In the genomic region with DNA sequence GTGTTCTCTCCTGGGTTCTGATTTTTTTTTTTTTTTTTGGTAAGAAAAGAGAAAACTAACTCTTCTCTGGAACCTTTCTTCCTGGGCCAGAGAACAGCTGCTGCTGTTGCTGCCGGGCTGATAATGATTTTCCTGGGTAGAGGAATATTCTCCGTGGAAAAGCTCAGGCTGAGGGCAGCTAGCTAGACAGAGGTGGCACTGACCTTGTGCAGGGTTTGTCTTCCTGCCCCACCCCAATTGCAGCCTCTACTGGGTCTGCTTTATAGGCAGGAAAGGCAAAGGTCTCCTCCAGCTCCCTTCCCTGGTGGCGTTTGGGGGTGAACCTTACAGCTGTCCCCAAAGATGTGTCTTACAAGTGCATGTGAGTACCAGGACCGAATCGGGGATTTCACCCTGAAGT, we compare ENCODE assay signal across 22 cellular contexts.
DNase-seq lines count a peak whose midpoint lies in the region; TF ChIP-seq lines count a peak whose summit lies in the region.
"Had no signal": no experiment of that assay in that cellular context is flagged by ENCODE, and none has a peak within 500 bp of the region (broad histone marks: within the 10 kb centered on the region; RNA-seq: fewer than 3 reads in every experiment).

No MANE protein-coding gene starts in this region.

- H3K4me3 ChIP-seq in ascending aorta (no peak overlapping the region), ovary (no peak overlapping the region), tibial artery (no peak overlapping the region)
- H3K4me3 ChIP-seq: cardiac muscle cell, MG63 had no signal

- H3K27me3 ChIP-seq in ascending aorta (no peaks in the 10 kb centered on the region), ovary (no peaks in the 10 kb centered on the region), tibial artery (no peaks in the 10 kb centered on the region)
- H3K27me3 ChIP-seq: cardiac muscle cell, MG63 had no signal

- 12 to 23% (median 19%) methylated on average over 5 of the region's 5 CpGs for WGBS in ovary, 3 donors

- H3K9me3 ChIP-seq in ascending aorta: no peaks in the 10 kb centered on the region
- no peaks in the 10 kb centered on the region for H3K9me3 ChIP-seq in ovary
- H3K9me3 ChIP-seq in tibial artery: no peaks in the 10 kb centered on the region
- H3K9me3 ChIP-seq: MG63 had no signal

- H3K27me3 Mint-ChIP-seq in glutamatergic neuron (ENCODE audit: unreplicated experiment): peaks cover 19% of the 10 kb centered on the region
- H3K27me3 Mint-ChIP-seq: activated CD8-positive, alpha-beta T cell treated with anti-CD3 and anti-CD28 coated beads for 36 hours; naive B cell had no signal

- H3K4me1 Mint-ChIP-seq in glutamatergic neuron (ENCODE audit: low read depth, unreplicated experiment): peaks cover 54% of the 10 kb centered on the region

- H3K36me3 ChIP-seq in ascending aorta: peaks cover 19 to 30% of the 10 kb centered on the region in 2 donors
- no peaks in the 10 kb centered on the region for H3K36me3 ChIP-seq in ovary
- H3K36me3 ChIP-seq in tibial artery: peaks cover 9 to 30% (median 20%) of the 10 kb centered on the region in 3 donors
- H3K36me3 ChIP-seq: cardiac muscle cell had no signal

- TF ChIP-seq EP300 in ovary (IDR thresholded peaks at IDR 0.05): no peak

- H3K27ac Mint-ChIP-seq in glutamatergic neuron (ENCODE audit: unreplicated experiment): peak overlapping the region; percentile 38
- H3K27ac Mint-ChIP-seq: activated CD8-positive, alpha-beta T cell treated with anti-CD3 and anti-CD28 coated beads for 36 hours; activated naive CD8-positive, alpha-beta T cell treated with anti-CD3 and anti-CD28 coated beads, Interleukin-2, amount 10 ng/mL, durations not matched to agents 7 days and 5 days; activated T-cell treated with anti-CD3 and anti-CD28 coated beads, Interleukin-2, amount 50 U/mL, for 72 hours; T-helper 1 cell treated with Interleukin-12 subunit alpha and Interleukin-12 subunit beta and Interleukin-4 antibody, amounts not matched to agents 30 μg/mL and 1 μg/mL, for 36 hours had no signal

- H3K4me1 ChIP-seq in ascending aorta (peaks cover 41 to 69% of the 10 kb centered on the region in 2 donors), ovary (ENCODE audit: insufficient read depth) (peaks cover 44% of the 10 kb centered on the region), tibial artery (peaks cover 0 to 95% (median 66%) of the 10 kb centered on the region in 4 donors)

- intact Hi-C loops in ascending aorta (cut with DNase I): loop anchor here (1.0 to 2.0 kb wide), 2 partner anchors 41 to 45 kb away; no protein-coding TSS in a partner anchor
- intact Hi-C loops in ovary (cut with DNase I): loop anchor here in 3 of 4 donors (2.0 to 10.0 kb wide), 3 partner anchors 63 to 80 kb away; partner anchors contain the start of gene SPSB1 (in 1 of the 3)
- intact Hi-C loops in tibial artery (cut with DNase I; ENCODE audit: low total_unique reads): no loop called here

- H3K4me3 Mint-ChIP-seq in glutamatergic neuron (ENCODE audit: unreplicated experiment): no peak overlapping the region
- H3K4me3 Mint-ChIP-seq: activated CD8-positive, alpha-beta T cell treated with anti-CD3 and anti-CD28 coated beads for 36 hours; activated naive CD8-positive, alpha-beta T cell treated with anti-CD3 and anti-CD28 coated beads, Interleukin-2, amount 10 ng/mL, durations not matched to agents 7 days and 5 days; activated T-cell treated with anti-CD3 and anti-CD28 coated beads, Interleukin-2, amount 50 U/mL, for 72 hours; naive B cell; T-helper 1 cell treated with Interleukin-12 subunit alpha and Interleukin-12 subunit beta and Interleukin-4 antibody, amounts not matched to agents 30 μg/mL and 1 μg/mL, for 36 hours had no signal

- TF ChIP-seq CTCF in ascending aorta (IDR thresholded peaks at IDR 0.05) (no peak), glutamatergic neuron (IDR thresholded peaks at IDR 0.05; ENCODE audit: partially characterized antibody, unreplicated experiment) (no peak), ovary (IDR thresholded peaks at IDR 0.05) (no peak), tibial artery (IDR thresholded peaks at IDR 0.05) (no peak)

- H3K36me3 Mint-ChIP-seq in glutamatergic neuron (ENCODE audit: unreplicated experiment): no peaks in the 10 kb centered on the region
- H3K36me3 Mint-ChIP-seq: activated naive CD8-positive, alpha-beta T cell treated with anti-CD3 and anti-CD28 coated beads, Interleukin-2, amount 10 ng/mL, durations not matched to agents 7 days and 5 days; naive B cell had no signal

- TF ChIP-seq POLR2A in ovary (IDR thresholded peaks at IDR 0.05): no peak

- H3K9me3 Mint-ChIP-seq in glutamatergic neuron (ENCODE audit: unreplicated experiment): peaks cover 12% of the 10 kb centered on the region
- H3K9me3 Mint-ChIP-seq: activated CD8-positive, alpha-beta T cell treated with anti-CD3 and anti-CD28 coated beads for 36 hours; activated naive CD8-positive, alpha-beta T cell treated with anti-CD3 and anti-CD28 coated beads, Interleukin-2, amount 10 ng/mL, durations not matched to agents 7 days and 5 days; activated T-cell treated with anti-CD3 and anti-CD28 coated beads, Interleukin-2, amount 50 U/mL, for 72 hours; naive B cell; T-helper 1 cell treated with Interleukin-12 subunit alpha and Interleukin-12 subunit beta and Interleukin-4 antibody, amounts not matched to agents 30 μg/mL and 1 μg/mL, for 36 hours had no signal

- DNase-seq in ascending aorta (ENCODE audit: low spot score in 2 of 2) (no peak), glutamatergic neuron (no peak), ovary (no peak), tibial artery (no peak), NCI-H2107 treated with DMSO at 0.1 percent for 48 hours (lab: John Stamatoyannopoulos, UW; ENCODE audit: unreplicated experiment) (no peak), NCI-H2196 treated with DMSO at 0.1 percent for 48 hours (lab: John Stamatoyannopoulos, UW; ENCODE audit: unreplicated experiment) (no peak), DMS53 treated with DMSO at 0.1 percent for 48 hours (lab: John Stamatoyannopoulos, UW; ENCODE audit: unreplicated experiment) (no peak)
- no peak for DNase-seq in stimulated activated CD4-positive, alpha-beta T cell treated with anti-CD3 and anti-CD28 coated beads, Interleukin-2, amount 100 ng/mL, for 24 hours
- DNase-seq: activated CD8-positive, alpha-beta T cell treated with anti-CD3 and anti-CD28 coated beads for 36 hours; activated naive CD8-positive, alpha-beta T cell treated with anti-CD3 and anti-CD28 coated beads, Interleukin-2, amount 10 ng/mL, durations not matched to agents 7 days and 5 days; activated T-cell treated with anti-CD3 and anti-CD28 coated beads, Interleukin-2, amount 50 U/mL, for 72 hours; AML-193; Calu3; effector CD8-positive, alpha-beta T cell; MG63; naive B cell; NCI-H187 treated with DMSO at 0.1 percent for 48 hours; SHP77 treated with DMSO at 0.1 percent for 48 hours; stimulated activated CD4-positive, alpha-beta T cell treated with anti-CD3 and anti-CD28 coated beads, Interleukin-15, amount 100 ng/mL, for 24 hours; stimulated activated naive CD8-positive, alpha-beta T cell treated with anti-CD3 and anti-CD28 coated beads, Interleukin-15, Interleukin-2, amounts not matched to agents 100 U/mL and 50 U/mL, for 24 hours had no signal

- peak overlapping the region; percentile 89 to 96 for H3K27ac ChIP-seq in ascending aorta
- H3K27ac ChIP-seq in ovary: peak overlapping the region; percentile 14 to 55
- H3K27ac ChIP-seq in tibial artery: peak overlapping the region; percentile 80 to 88
- H3K27ac ChIP-seq: cardiac muscle cell had no signal

Comparison
In these comparisons a context has a peak if more than half of its experiments do, and no peak if none do; other contexts are left out.
1. H3K27ac ChIP-seq: peak in every context shown above with its lines; median percentile 92 in ascending aorta; 84 in tibial artery; 34 in ovary.